ENCODE assay signal across 9 cellular contexts in the genomic region with DNA sequence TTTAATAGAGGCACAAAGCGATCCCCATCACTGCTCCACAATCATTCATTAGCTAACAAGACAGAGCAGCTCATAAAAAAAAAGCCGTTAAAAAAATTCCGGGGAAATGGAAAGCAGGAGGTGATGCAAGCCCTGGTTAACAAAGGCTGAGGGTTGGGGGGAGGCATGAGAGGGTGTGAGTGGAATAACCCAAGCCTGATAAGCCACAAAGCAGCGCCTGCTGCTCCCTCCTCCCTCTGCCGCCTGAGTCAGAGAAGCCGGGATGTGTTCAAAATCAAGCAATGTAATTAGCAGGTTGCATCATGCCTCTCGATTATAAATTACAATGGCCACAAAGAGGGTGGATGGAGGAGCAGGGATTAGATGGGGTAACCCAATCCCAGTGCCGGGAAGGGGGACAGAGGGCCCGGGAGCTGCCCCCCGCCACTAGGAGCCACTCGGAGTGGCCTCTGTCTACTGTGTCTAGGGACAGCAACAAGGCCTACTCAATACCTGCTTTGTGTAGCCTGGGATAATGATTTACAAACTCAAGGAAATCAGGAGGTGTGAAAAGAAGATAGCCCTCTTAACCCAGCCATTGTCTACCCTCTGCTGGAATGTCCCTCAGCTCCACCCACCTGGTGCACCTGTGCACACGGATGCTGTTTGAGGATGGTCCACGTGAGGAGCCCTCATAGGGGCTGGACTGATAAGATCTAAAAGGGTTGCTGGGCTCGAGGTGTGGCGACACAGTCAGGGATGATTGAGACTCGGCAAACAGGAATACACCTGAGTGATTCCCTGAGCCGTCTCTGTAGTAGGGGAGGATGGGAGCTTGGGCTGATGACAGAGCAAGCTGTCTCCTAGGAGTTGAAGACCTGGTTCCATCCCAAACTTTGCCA.
A peak's percentile ranks its signal among the peaks of the same experiment; 100 is the strongest.
DNase-seq lines count a peak whose midpoint lies in the region; ATAC-seq, FAIRE-seq and TF ChIP-seq lines count a peak whose summit lies in the region.
"Had no signal": no experiment of that assay in that cellular context is flagged by ENCODE, and none has a peak within 500 bp of the region (broad histone marks: within the 10 kb centered on the region; RNA-seq: fewer than 3 reads in every experiment).

No MANE protein-coding gene starts in this region.

- no peak overlapping the region for H2AFZ ChIP-seq in endothelial cell of umbilical vein (ENCODE audit: low read depth, low read length)

- H3K36me3 ChIP-seq in endothelial cell of umbilical vein (ENCODE audit: control insufficient read depth in 2 of 2, extremely low read depth in 1 of 2, insufficient read depth in 2 of 2, low read length in 2 of 2) = no peaks in the 10 kb centered on the region
- H3K36me3 ChIP-seq: adrenal gland had no signal

- H3K9me1 ChIP-seq in endothelial cell of umbilical vein (replicated peaks; ENCODE audit: control insufficient read depth, extremely low read depth, insufficient read depth, low read length) = no peaks in the 10 kb centered on the region

- no peaks in the 10 kb centered on the region for H3K79me2 ChIP-seq in endothelial cell of umbilical vein (ENCODE audit: control insufficient read depth, insufficient read depth, low read length)

- no peak overlapping the region for H3K4me3 ChIP-seq in AG04450 (ENCODE audit: low read depth, low read length)
- H3K4me3 ChIP-seq in endothelial cell of umbilical vein (replicated peaks in 1 of 3; ENCODE audit: insufficient read depth in 1 of 3, low read depth in 1 of 3, low read length in 3 of 3) = no peak overlapping the region
- H3K4me3 ChIP-seq: adrenal gland had no signal

- H3K27ac ChIP-seq in AG04450 (ENCODE audit: low read depth, low read length) (peak overlapping the region; percentile 65), endothelial cell of umbilical vein (ENCODE audit: insufficient read depth, low read depth, low read length) (no peak overlapping the region)

- H4K20me1 ChIP-seq in endothelial cell of umbilical vein (replicated peaks; ENCODE audit: control insufficient read depth, extremely low read depth, insufficient read depth, low read length) = no peaks in the 10 kb centered on the region

- no TSS peak for BruUV-seq in endothelial cell of umbilical vein (replicated peaks; lab: Mats Ljungman, UMichigan)

- H3K27me3 ChIP-seq in AG04450 (ENCODE audit: control insufficient read depth, insufficient read depth, low read length) = peaks cover 3% of the 10 kb centered on the region
- H3K27me3 ChIP-seq in endothelial cell of umbilical vein (ENCODE audit: control insufficient read depth in 2 of 2, insufficient read depth in 2 of 2, low read length in 2 of 2) = no peaks in the 10 kb centered on the region
- H3K27me3 ChIP-seq: adrenal gland had no signal

- no peak for TF ChIP-seq POLR2A in endothelial cell of umbilical vein (IDR thresholded peaks at IDR 0.05; ENCODE audit: low read depth, low read length)

- FAIRE-seq in endothelial cell of umbilical vein (lab: Jason Lieb, UNC) = peak; percentile 68

- no peak overlapping the region for H3K9ac ChIP-seq in endothelial cell of umbilical vein (replicated peaks; ENCODE audit: extremely low read depth, insufficient read depth, low read length)

- no peak overlapping the region for H3K4me2 ChIP-seq in endothelial cell of umbilical vein (ENCODE audit: insufficient read depth, low read length)

- no peak for TF ChIP-seq CTCF in AG04450 (IDR thresholded peaks at IDR 0.05; ENCODE audit: low read depth, low read length)
- no peak for TF ChIP-seq CTCF in endothelial cell of umbilical vein (IDR thresholded peaks at IDR 0.05; ENCODE audit: extremely low read depth in 1 of 2, insufficient read depth in 1 of 2, low read depth in 1 of 2, low read length in 2 of 2)

- peaks cover 2% of the 10 kb centered on the region for H3K4me1 ChIP-seq in endothelial cell of umbilical vein (ENCODE audit: control insufficient read depth, extremely low read depth, insufficient read depth, low read length)

- CTCF ChIA-PET in AG04450 (lab: Charles Lee) (interaction anchor here (0.6 to 2.0 kb wide), 8 partner anchors 23 to 158 kb away, joined by 3 to 9 read pairs (median 5); a partner anchor contains a TSS), endothelial cell of umbilical vein (lab: Charles Lee) (interaction anchor here (0.9 to 4.3 kb wide), 6 partner anchors 13 to 152 kb away, joined by 3 to 20 read pairs (median 5); no protein-coding TSS in a partner anchor)

- dilution Hi-C loops in endothelial cell of umbilical vein (cut with MboI; ENCODE audit: extremely low pct_ligation_motif_present, low sequenced_read_pairs) = no loop called here

- H3K9me3 Mint-ChIP-seq in activated naive CD4-positive, alpha-beta T cell treated with anti-CD3 and anti-CD28 coated beads, Interleukin-2, amount 50 U/mL, for 72 hours = no peaks in the 10 kb centered on the region

- DNase-seq in AG04450 (ENCODE audit: low read depth, low spot score) (peak; percentile 69), HK-2 (ENCODE audit: unreplicated experiment) (peak; percentile 80), NOMO-1 treated with DMSO at 0.1 percent for 48 hours (lab: John Stamatoyannopoulos, UW; ENCODE audit: unreplicated experiment) (peak; percentile 92), endothelial cell of umbilical vein (ENCODE audit: low read depth, low spot score) (peak; percentile 57), nucleus accumbens (lab: John Stamatoyannopoulos, UW) (peak in 33 of 56 donors; percentile 8 to 71 (median 35)), T-helper 1 cell (no peak)
- no peak for DNase-seq in activated naive CD4-positive, alpha-beta T cell treated with anti-CD3 and anti-CD28 coated beads, Interleukin-2, amount 50 U/mL, for 72 hours (ENCODE audit: low spot score in 2 of 2)

- intact Hi-C loops in endothelial cell of umbilical vein (cut with micrococcal nuclease) = no loop called here

- POLR2A ChIA-PET in AG04450 (lab: Yijun Ruan, JAX) (interaction anchor here (0.6 to 0.9 kb wide), 2 partner anchors 66 to 93 kb away, joined by 3 read pairs; no protein-coding TSS in a partner anchor), endothelial cell of umbilical vein (lab: Charles Lee) (no interaction called here)

- no peaks in the 10 kb centered on the region for H3K36me3 Mint-ChIP-seq in activated naive CD4-positive, alpha-beta T cell treated with anti-CD3 and anti-CD28 coated beads, Interleukin-2, amount 50 U/mL, for 72 hours

- H3K9me3 ChIP-seq in AG04450 (ENCODE audit: control insufficient read depth, insufficient read depth, low read length) (no peaks in the 10 kb centered on the region), endothelial cell of umbilical vein (replicated peaks; ENCODE audit: control insufficient read depth, insufficient read depth, low read length) (no peaks in the 10 kb centered on the region)
- H3K9me3 ChIP-seq: adrenal gland had no signal

- peak overlapping the region in 1 of 2 donors; percentile 75 for H3K27ac Mint-ChIP-seq in activated naive CD4-positive, alpha-beta T cell treated with anti-CD3 and anti-CD28 coated beads, Interleukin-2, amount 50 U/mL, for 72 hours

- ATAC-seq in GM19035 (IDR thresholded peaks at IDR 0.05; ENCODE audit: unreplicated experiment) = no peak
- no peak for ATAC-seq in activated naive CD4-positive, alpha-beta T cell treated with anti-CD3 and anti-CD28 coated beads, Interleukin-2, amount 50 U/mL, for 72 hours

TF ChIP-seq in endothelial cell of umbilical vein, 7 proteins besides CTCF, POLR2A, EP300 and RAD21:
- TF ChIP-seq GATA2 (IDR thresholded peaks at IDR 0.05; ENCODE audit: insufficient read depth, insufficient read length, low read depth, low read length) (peak; percentile 16), FOS (IDR thresholded peaks at IDR 0.05; ENCODE audit: borderline replicate concordance, insufficient read depth, low read length) (peak; percentile 30), JUN (IDR thresholded peaks at IDR 0.05; ENCODE audit: borderline replicate concordance, insufficient read depth, insufficient read length, low read depth) (no peak)
- TF ChIP-seq, protein P1, sequence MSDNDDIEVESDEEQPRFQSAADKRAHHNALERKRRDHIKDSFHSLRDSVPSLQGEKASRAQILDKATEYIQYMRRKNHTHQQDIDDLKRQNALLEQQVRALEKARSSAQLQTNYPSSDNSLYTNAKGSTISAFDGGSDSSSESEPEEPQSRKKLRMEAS (IDR thresholded peaks at IDR 0.05; ENCODE audit: insufficient read depth, insufficient read length) = no peak

Comparison
In these comparisons a context has a peak if more than half of its experiments do, and no peak if none do; other contexts are left out.
1. DNase-seq: peak in AG04450 (single experiment), HK-2 (single experiment), NOMO-1 treated with DMSO at 0.1 percent for 48 hours (single experiment), endothelial cell of umbilical vein (single experiment) and nucleus accumbens (33 of 56); none in T-helper 1 cell (0 of 5) and activated naive CD4-positive, alpha-beta T cell treated with anti-CD3 and anti-CD28 coated beads, Interleukin-2, amount 50 U/mL, for 72 hours (0 of 2).